ENCODE assay signal across 1 cellular context in genomic region chr9:2837915-2838314, GRCh38.
A peak's percentile ranks its signal among the peaks of the same experiment; 100 is the strongest.
TF ChIP-seq lines count a peak whose summit lies in the region.

No MANE protein-coding gene starts in this region.

TF ChIP-seq in HEK293, 187 proteins besides CTCF, POLR2A, EP300 and RAD21 (continued from another document):
- TF ChIP-seq PRDM10 (tag by site-specific recombination; IDR thresholded peaks at IDR 0.05), result no peak
- no peak for TF ChIP-seq ZEB2 (tag by site-specific recombination; IDR thresholded peaks at IDR 0.05)
- TF ChIP-seq ZNF2 (tag by site-specific recombination; IDR thresholded peaks at IDR 0.05), result no peak
- peak; percentile 42 for TF ChIP-seq ZNF654 (tag by site-specific recombination; IDR thresholded peaks at IDR 0.05; ENCODE audit: low read depth)
- no peak for TF ChIP-seq ZNF473 (tag by site-specific recombination; IDR thresholded peaks at IDR 0.05)
